9 cellular contexts compared by ENCODE assay signal in genomic region chr1:110672753-110673108, GRCh38. TPM values are rescaled to one million over a fixed set of nuclear protein-coding genes. Genes with fewer than 3 reads are reported as not detected.
A peak's percentile ranks its signal among the peaks of the same experiment; 100 is the strongest.
DNase-seq lines count a peak whose midpoint lies in the region; ATAC-seq and TF ChIP-seq lines count a peak whose summit lies in the region.
"Had no signal": no experiment of that assay in that cellular context is flagged by ENCODE, and none has a peak within 500 bp of the region (broad histone marks: within the 10 kb centered on the region; RNA-seq: fewer than 3 reads in every experiment).

No MANE protein-coding gene starts in this region.

- H3K4me1 Mint-ChIP-seq in activated CD8-positive, alpha-beta memory T cell treated with anti-CD3 and anti-CD28 coated beads, Interleukin-2, amount 10 ng/mL, durations not matched to agents 7 days and 5 days = peaks cover 21% of the 10 kb centered on the region
- no peaks in the 10 kb centered on the region for H3K4me1 Mint-ChIP-seq in MCF 10A (ENCODE audit: insufficient read depth, unreplicated experiment)

- peaks cover 55% of the 10 kb centered on the region for H3K36me3 Mint-ChIP-seq in activated CD8-positive, alpha-beta memory T cell treated with anti-CD3 and anti-CD28 coated beads, Interleukin-2, amount 10 ng/mL, durations not matched to agents 7 days and 5 days
- H3K36me3 Mint-ChIP-seq in MCF 10A (ENCODE audit: insufficient read depth, unreplicated experiment) = no peaks in the 10 kb centered on the region

- BruUV-seq in MCF 10A (replicated peaks; lab: Mats Ljungman, UMichigan) = no TSS peak

- TF ChIP-seq CTCF in neural cell (IDR thresholded peaks at IDR 0.05; ENCODE audit: poor library complexity, severe bottlenecking) = no peak
- TF ChIP-seq CTCF in MCF 10A (IDR thresholded peaks at IDR 0.05; ENCODE audit: unreplicated experiment) = no peak

- H3K9me3 Mint-ChIP-seq in activated CD8-positive, alpha-beta memory T cell treated with anti-CD3 and anti-CD28 coated beads, Interleukin-2, amount 10 ng/mL, durations not matched to agents 7 days and 5 days (ENCODE audit: low read depth) = no peaks in the 10 kb centered on the region
- peaks cover 7% of the 10 kb centered on the region for H3K9me3 Mint-ChIP-seq in MCF 10A (ENCODE audit: unreplicated experiment)

- ATAC-seq in HG03108 (IDR thresholded peaks at IDR 0.05; ENCODE audit: unreplicated experiment) = peak; percentile 59
- ATAC-seq in activated CD8-positive, alpha-beta memory T cell treated with anti-CD3 and anti-CD28 coated beads, Interleukin-2, amount 10 ng/mL, durations not matched to agents 7 days and 5 days = peak; percentile 25

- no peak overlapping the region for H2AFZ ChIP-seq in neural cell (ENCODE audit: low read depth, low read length)

- H3K27me3 Mint-ChIP-seq in activated CD8-positive, alpha-beta memory T cell treated with anti-CD3 and anti-CD28 coated beads, Interleukin-2, amount 10 ng/mL, durations not matched to agents 7 days and 5 days = no peaks in the 10 kb centered on the region
- peaks cover 13% of the 10 kb centered on the region for H3K27me3 Mint-ChIP-seq in MCF 10A (ENCODE audit: insufficient read depth, unreplicated experiment)

- intact Hi-C loops in MCF 10A (cut with micrococcal nuclease) = no loop called here

- peaks cover 44% of the 10 kb centered on the region for H3K79me2 ChIP-seq in neural cell (replicated peaks; ENCODE audit: insufficient read depth, low read length)

- peaks cover 9% of the 10 kb centered on the region for H3K27me3 ChIP-seq in neural cell (ENCODE audit: insufficient read depth, low read depth, low read length)

- H3K9ac ChIP-seq in neural cell (ENCODE audit: low read length) = peak overlapping the region; percentile 42

- no peaks in the 10 kb centered on the region for H3K9me2 ChIP-seq in neural cell (ENCODE audit: insufficient read depth, low read length)

- H3K27ac Mint-ChIP-seq in activated CD8-positive, alpha-beta memory T cell treated with anti-CD3 and anti-CD28 coated beads, Interleukin-2, amount 10 ng/mL, durations not matched to agents 7 days and 5 days = peak overlapping the region; percentile 96
- H3K27ac Mint-ChIP-seq in MCF 10A (ENCODE audit: low read depth, unreplicated experiment) = no peak overlapping the region

- H3K9me3 ChIP-seq in neural cell (ENCODE audit: low read length) = no peaks in the 10 kb centered on the region

- peak; percentile 79 for DNase-seq in SIG-M5 treated with dmso at 0.1 percent for 504 hours (lab: John Stamatoyannopoulos, UW; ENCODE audit: unreplicated experiment)
- DNase-seq in SIG-M5 (lab: John Stamatoyannopoulos, UW) = no peak
- peak; percentile 60 for DNase-seq in activated CD8-positive, alpha-beta memory T cell treated with anti-CD3 and anti-CD28 coated beads, Interleukin-2, amount 10 ng/mL, durations not matched to agents 7 days and 5 days
- DNase-seq in C1 segment of cervical spinal cord (lab: John Stamatoyannopoulos, UW) = no peak
- no peak for DNase-seq in MCF 10A (ENCODE audit: unreplicated experiment)
- no peak for DNase-seq in HPDE6-E6E7 (ENCODE audit: extremely low spot score)

- peak overlapping the region; percentile 93 for H3K4me2 ChIP-seq in neural cell (ENCODE audit: low read length)

- CTCF ChIA-PET in activated CD8-positive, alpha-beta memory T cell treated with anti-CD3 and anti-CD28 coated beads, Interleukin-2, amount 10 ng/mL, durations not matched to agents 7 days and 5 days (lab: Charles Lee) = interaction anchor here (0.9 to 6.7 kb wide), 10 partner anchors 9 to 200 kb away, joined by 3 to 53 read pairs (median 17); partner anchors contain the start of gene CD53
- CTCF ChIA-PET in MCF 10A (lab: Yijun Ruan, JAX) = interaction anchor here (0.7 kb wide), 1 partner anchor 34 kb away, joined by 3 read pairs; no protein-coding TSS in a partner anchor

- H3K36me3 ChIP-seq in neural cell (ENCODE audit: insufficient read depth, low read length) = no peaks in the 10 kb centered on the region

- no peaks in the 10 kb centered on the region for H4K20me1 ChIP-seq in neural cell (ENCODE audit: insufficient read depth)

- H3K4me3 Mint-ChIP-seq in activated CD8-positive, alpha-beta memory T cell treated with anti-CD3 and anti-CD28 coated beads, Interleukin-2, amount 10 ng/mL, durations not matched to agents 7 days and 5 days = peak overlapping the region; percentile 100
- H3K4me3 Mint-ChIP-seq in MCF 10A (ENCODE audit: unreplicated experiment) = no peak overlapping the region

- H3K4me3 ChIP-seq in neural cell (ENCODE audit: low read length) = peak overlapping the region; percentile 73

- no peak for TF ChIP-seq EP300 in neural cell (conservative IDR thresholded peaks at IDR 0.05; ENCODE audit: poor library complexity, severe bottlenecking)

- TF ChIP-seq RAD21 in neural cell (conservative IDR thresholded peaks at IDR 0.05) = no peak

- peak overlapping the region; percentile 86 for H3K27ac ChIP-seq in neural cell (ENCODE audit: low read length)

- no peaks in the 10 kb centered on the region for H3F3A ChIP-seq in neural cell (ENCODE audit: insufficient read depth, low read length, poor library complexity, severe bottlenecking)

- POLR2A ChIA-PET in MCF 10A (lab: Yijun Ruan, JAX) = no interaction called here

TF ChIP-seq in neural cell, 6 proteins besides CTCF, POLR2A, EP300 and RAD21:
- no peak for TF ChIP-seq EZH2 (IDR thresholded peaks at IDR 0.05; ENCODE audit: borderline replicate concordance, insufficient read depth, low read length, poor library complexity, severe bottlenecking)
- no peak for TF ChIP-seq REST (IDR thresholded peaks at IDR 0.05; ENCODE audit: borderline replicate concordance)
- no peak for TF ChIP-seq SMC3 (conservative IDR thresholded peaks at IDR 0.05; ENCODE audit: poor library complexity)
- no peak for TF ChIP-seq POLR2AphosphoS5 (IDR thresholded peaks at IDR 0.05)
- TF ChIP-seq TAF1 (IDR thresholded peaks at IDR 0.05; ENCODE audit: low read depth) = no peak
- TF ChIP-seq MXI1 (conservative IDR thresholded peaks at IDR 0.05; ENCODE audit: poor library complexity, severe bottlenecking) = no peak

RNA-seq across cellular contexts. Expression of gene KCNA3, which starts 2.0 kb away (rescaled TPM):
- 10 to 100 TPM; 59.8 to 95.2 TPM for total RNA-seq in activated CD8-positive, alpha-beta memory T cell treated with anti-CD3 and anti-CD28 coated beads, Interleukin-2, amount 10 ng/mL, durations not matched to agents 7 days and 5 days
- polyA plus RNA-seq in neural cell = 5.4 and 5.6 TPM in 2 replicates
- 26.7 and 27.3 TPM in 2 replicates for polyA minus RNA-seq in neural cell
- not detected in 2 replicates for total RNA-seq in MCF 10A (2022)
- polyA plus RNA-seq: keratinocyte had no signal

Comparison
In these comparisons a context has a peak if more than half of its experiments do, and no peak if none do; other contexts are left out.
1. DNase-seq: peak in SIG-M5 treated with dmso at 0.1 percent for 504 hours (single experiment) and activated CD8-positive, alpha-beta memory T cell treated with anti-CD3 and anti-CD28 coated beads, Interleukin-2, amount 10 ng/mL, durations not matched to agents 7 days and 5 days (single experiment); none in SIG-M5 (single experiment), C1 segment of cervical spinal cord (0 of 14), MCF 10A (single experiment) and HPDE6-E6E7 (single experiment).
2. RNA of gene KCNA3, which starts 2.0 kb away (total RNA-seq): 59.8 to 95.2 TPM in activated CD8-positive, alpha-beta memory T cell treated with anti-CD3 and anti-CD28 coated beads, Interleukin-2, amount 10 ng/mL, durations not matched to agents 7 days and 5 days; not detected in MCF 10A; every median in the first group is over 10 times any median in the second.